Comparison of ENCODE assay signal across 8 cellular contexts in genomic region chr5:142783601-142784291, GRCh38. TPM values are rescaled to one million over a fixed set of nuclear protein-coding genes. Genes with fewer than 3 reads are reported as not detected.
DNase-seq lines count a peak whose midpoint lies in the region; ATAC-seq, FAIRE-seq and TF ChIP-seq lines count a peak whose summit lies in the region.

No MANE protein-coding gene starts in this region.

- intact Hi-C loops in Right ventricle myocardium inferior (cut with DNase I) (no loop called here), cardiac septum (cut with DNase I) (loop anchor here (5.0 kb wide), 1 partner anchor 34 kb away; no protein-coding TSS in a partner anchor), GM12878 (cut with micrococcal nuclease; ENCODE audit: unreplicated experiment) (no loop called here)

- peak overlapping the region; percentile 38 for H2AK5ac ChIP-seq in mesenchymal stem cell (ENCODE audit: low read length, severe bottlenecking)

- no peaks in the 10 kb centered on the region for H4K20me1 ChIP-seq in GM12878 (ENCODE audit: control insufficient read depth, insufficient read depth)

- H3K9ac ChIP-seq in GM12878 (ENCODE audit: control insufficient read depth, insufficient read depth, low read length): no peak overlapping the region
- H3K9ac ChIP-seq in mesenchymal stem cell (ENCODE audit: low read length): peak overlapping the region; percentile 48
- H3K9ac ChIP-seq in stomach smooth muscle (ENCODE audit: low read length in 2 of 2): peak overlapping the region; percentile 18 to 51

- no peak for TF ChIP-seq EP300 in GM12878 (IDR thresholded peaks at IDR 0.05; ENCODE audit: borderline replicate concordance in 1 of 2, control insufficient read depth in 1 of 2, low read depth in 2 of 2, low read length in 2 of 2)

- RAD21 ChIA-PET in GM12878 (lab: Charles Lee; ENCODE audit: unreplicated experiment): interaction anchor here (0.9 to 1.6 kb wide), 4 partner anchors 40 to 87 kb away, joined by 3 to 5 read pairs (median 4); no protein-coding TSS in a partner anchor

- peak overlapping the region in 1 of 2 experiments; percentile 13 for H3K14ac ChIP-seq in mesenchymal stem cell (ENCODE audit: low read length in 2 of 2)

- FAIRE-seq in GM12878 (lab: Jason Lieb, UNC): no peak
- FAIRE-seq in frontal cortex (lab: Jason Lieb, UNC): no peak

- in situ Hi-C loops in GM12878 (cut with MboI): no loop called here

- H3K4me1 ChIP-seq in GM12878 (ENCODE audit: control insufficient read depth, insufficient read depth, low read length) (peaks cover 8% of the 10 kb centered on the region; the same call in 1 of the 2 replicates), mesenchymal stem cell (ENCODE audit: control insufficient read depth, insufficient read depth, low read depth, low read length) (peaks cover 20% of the 10 kb centered on the region), stomach smooth muscle (ENCODE audit: control insufficient read depth, insufficient read depth, low read length) (peaks cover 37% of the 10 kb centered on the region)

- H4K8ac ChIP-seq in mesenchymal stem cell (ENCODE audit: low read length): no peak overlapping the region

- H3K4ac ChIP-seq in mesenchymal stem cell (ENCODE audit: low read depth in 1 of 2, low read length in 2 of 2): no peak overlapping the region

- ATAC-seq in Right ventricle myocardium inferior (peak; percentile 51), HG03558 (IDR thresholded peaks at IDR 0.05; ENCODE audit: extremely low read depth, unreplicated experiment) (peak; percentile 85), GM12878 (peak; percentile 90)

- CTCF ChIA-PET in GM12878 (lab: Yijun Ruan, JAX): interaction anchor here (1.1 to 2.7 kb wide), 4 partner anchors 16 to 105 kb away, joined by 3 to 9 read pairs (median 4); no protein-coding TSS in a partner anchor

- SMC1A ChIA-PET in GM12878 (lab: Charles Lee; ENCODE audit: uncharacterized antibody, unreplicated experiment): interaction anchor here (1.0 to 1.3 kb wide), 3 partner anchors 35 to 83 kb away, joined by 3 read pairs; no protein-coding TSS in a partner anchor

- H3K18ac ChIP-seq in mesenchymal stem cell (ENCODE audit: low read depth in 1 of 2, low read length in 2 of 2): no peak overlapping the region

- no TSS peak for BruUV-seq in GM12878 (replicated peaks; lab: Mats Ljungman, UMichigan)

- H3K4me2 ChIP-seq in GM12878 (ENCODE audit: control insufficient read depth, insufficient read depth) (no peak overlapping the region), mesenchymal stem cell (ENCODE audit: low read length, poor library complexity, severe bottlenecking) (no peak overlapping the region)

- TF ChIP-seq RAD21 in GM12878 (IDR thresholded peaks at IDR 0.05; ENCODE audit: insufficient read depth, low read depth, low read length): no peak

- TF ChIP-seq POLR2A in GM12878 (IDR thresholded peaks at IDR 0.05; ENCODE audit: low read depth, low read length): no peak

- WGBS in GM12878 (ENCODE audit: insufficient coverage, insufficient replicate concordance, low lambda C conversion rate, missing lambda C conversion rate): 21% methylated on average over 9 of the region's 9 CpGs
- WGBS in mesenchymal stem cell: 69% methylated on average over 9 of the region's 9 CpGs

- H3K9me3 ChIP-seq in GM12878 (replicated peaks; ENCODE audit: control insufficient read depth, insufficient read depth, low read length): no peaks in the 10 kb centered on the region
- H3K9me3 ChIP-seq in mesenchymal stem cell (ENCODE audit: control insufficient read depth, low read length): no peaks in the 10 kb centered on the region
- H3K9me3 ChIP-seq in stomach smooth muscle (ENCODE audit: control insufficient read depth in 2 of 2, low read length in 2 of 2): no peaks in the 10 kb centered on the region

- no peak overlapping the region for H2BK5ac ChIP-seq in mesenchymal stem cell (ENCODE audit: low read depth, low read length, poor library complexity, severe bottlenecking)

- no peak overlapping the region for H2BK12ac ChIP-seq in mesenchymal stem cell (ENCODE audit: low read length in 2 of 2)

- H3K27me3 ChIP-seq in GM12878 (replicated peaks in 1 of 2; ENCODE audit: control insufficient read depth in 2 of 2, insufficient read depth in 2 of 2, low read length in 1 of 2) (no peaks in the 10 kb centered on the region), mesenchymal stem cell (ENCODE audit: control insufficient read depth in 1 of 2, insufficient read depth in 1 of 2, low read length in 2 of 2) (no peaks in the 10 kb centered on the region), stomach smooth muscle (ENCODE audit: control insufficient read depth in 1 of 2, insufficient read depth in 2 of 2, low read length in 2 of 2) (no peaks in the 10 kb centered on the region)

- H3K79me2 ChIP-seq in GM12878 (ENCODE audit: control insufficient read depth, insufficient read depth, low read length): no peaks in the 10 kb centered on the region

- H4K91ac ChIP-seq in mesenchymal stem cell (ENCODE audit: low read length): no peak overlapping the region

- no peak overlapping the region for H3K4me3 ChIP-seq in GM12878
- H3K4me3 ChIP-seq in mesenchymal stem cell (ENCODE audit: insufficient read depth in 1 of 2, low read depth in 1 of 2, low read length in 2 of 2): peak overlapping the region in 1 of 2 experiments; percentile 52
- H3K4me3 ChIP-seq in stomach smooth muscle (ENCODE audit: low read length in 2 of 2): peak overlapping the region in 1 of 2 donors; percentile 47

- DNase-seq in Right ventricle myocardium inferior (ENCODE audit: missing footprints) (no peak), cardiac septum (ENCODE audit: low spot score) (no peak), GM12878 (ENCODE audit: low read depth, low spot score) (peak; percentile 52), mesenchymal stem cell (peak; percentile 10), frontal cortex (ENCODE audit: low spot score in 2 of 2) (no peak), NCI-H2029 treated with DMSO at 0.1 percent for 48 hours (lab: John Stamatoyannopoulos, UW) (no peak)

- H3K79me1 ChIP-seq in mesenchymal stem cell (replicated peaks; ENCODE audit: low read length, poor library complexity, severe bottlenecking): peaks cover 25% of the 10 kb centered on the region

- POLR2A ChIA-PET in GM12878 (lab: Charles Lee): interaction anchor here (1.4 kb wide), 1 partner anchor 13 kb away, joined by 4 read pairs; the partner anchor contains the start of gene ARHGAP26

- H3K23ac ChIP-seq in mesenchymal stem cell (ENCODE audit: low read length in 2 of 2): no peak overlapping the region

- H3K36me3 ChIP-seq in GM12878 (ENCODE audit: control insufficient read depth in 2 of 2, insufficient read depth in 2 of 2, low read length in 1 of 2): no peaks in the 10 kb centered on the region
- no peaks in the 10 kb centered on the region for H3K36me3 ChIP-seq in mesenchymal stem cell (ENCODE audit: control insufficient read depth in 1 of 2, insufficient read depth in 2 of 2, low read depth in 1 of 2, low read length in 2 of 2)
- H3K36me3 ChIP-seq in stomach smooth muscle (ENCODE audit: control insufficient read depth in 2 of 2, insufficient read depth in 2 of 2, low read length in 2 of 2): no peaks in the 10 kb centered on the region

- H3K27ac ChIP-seq in GM12878 (ENCODE audit: control insufficient read depth, insufficient read depth) (no peak overlapping the region), mesenchymal stem cell (ENCODE audit: low read length, poor library complexity, severe bottlenecking) (no peak overlapping the region), stomach smooth muscle (ENCODE audit: low read length) (peak overlapping the region; percentile 31)

- H2AFZ ChIP-seq in GM12878 (ENCODE audit: control insufficient read depth, low read depth, low read length) (no peak overlapping the region), mesenchymal stem cell (ENCODE audit: low read depth, low read length) (no peak overlapping the region)

- no peak for TF ChIP-seq CTCF in GM12878 (IDR thresholded peaks at IDR 0.05 in 2 of 3, conservative IDR thresholded peaks at IDR 0.05 in 1 of 3; ENCODE audit: control insufficient read depth in 2 of 3, extremely low read depth in 1 of 3, insufficient read depth in 1 of 3, low read depth in 3 of 3, low read length in 3 of 3)

- no peak overlapping the region for H2BK120ac ChIP-seq in mesenchymal stem cell (ENCODE audit: low read depth, low read length)

- H2BK15ac ChIP-seq in mesenchymal stem cell (ENCODE audit: low read depth, poor library complexity, severe bottlenecking): no peak overlapping the region

TF ChIP-seq in GM12878, 131 proteins besides CTCF, POLR2A, EP300 and RAD21:
- TF ChIP-seq PAX5 (IDR thresholded peaks at IDR 0.05; ENCODE audit: borderline replicate concordance, low read depth, low read length) (0 out of 2 replicates have a peak, but pooled peaks have one; percentile 28), WRNIP1 (IDR thresholded peaks at IDR 0.05; ENCODE audit: borderline replicate concordance, low read depth, low read length) (no peak), BCL11A (IDR thresholded peaks at IDR 0.05; ENCODE audit: low read depth, low read length) (peak; percentile 16; the same call in 1 of the 2 replicates), JUND (IDR thresholded peaks at IDR 0.05; ENCODE audit: low read depth, low read length) (0 out of 2 replicates have a peak, but pooled peaks have one; percentile 12), BHLHE40 (IDR thresholded peaks at IDR 0.05; ENCODE audit: borderline replicate concordance in 1 of 2, low read depth in 2 of 2, low read length in 1 of 2) (0 out of 4 replicates have a peak, but pooled peaks of 1 of the 2 experiments have one; percentile 7)
TF ChIP-seq in GM12878: peak in this region for 4.

RNA-seq across cellular contexts. Expression of gene ARHGAP26, which starts 13.6 kb away (rescaled TPM):
- total RNA-seq in Right ventricle myocardium inferior: 29.8 TPM
- total RNA-seq in cardiac septum: 32.0 TPM
- 84.5 and 89.8 TPM in 2 replicates for total RNA-seq in GM12878 (2013; cell fraction: nucleolus; rRNA removed)
- total RNA-seq in GM12878 (2014; rRNA removed): 17.4 and 17.8 TPM in 2 replicates
- total RNA-seq in GM12878 (2014; rRNA removed; fragmentation: Illumina TruSeq; extraction: Trizol): 17.4 and 19.3 TPM in 2 replicates
- 16.5 and 22.6 TPM in 2 replicates for total RNA-seq in GM12878 (2021)
- 5.5 TPM for polyA plus RNA-seq in GM12878 (2011; ENCODE audit: low read depth)
- 40.0 and 41.5 TPM in 2 replicates for polyA plus RNA-seq in GM12878 (2011; rRNA removed)
- 35.6 and 39.3 TPM in 2 replicates for polyA plus RNA-seq in GM12878 (2011; cell fraction: cytosol; rRNA removed)
- 62.4 and 90.1 TPM in 2 replicates for polyA plus RNA-seq in GM12878 (2011; cell fraction: nucleus; rRNA removed)
- 7.6 and 12.2 TPM in 2 replicates for polyA plus RNA-seq in GM12878 (2012)
- 18.2 and 19.4 TPM in 2 replicates for polyA plus RNA-seq in GM12878 (2014; fragmentation: Illumina TruSeq; extraction: Trizol)
- 1 to 10 TPM; 9.4 to 9.8 TPM for polyA plus RNA-seq in GM12878 (2014; fragmentation: Nextera tagmentation; extraction: Ambion mirVana)
- polyA plus RNA-seq in GM12878 (2014; rRNA removed): 9.5 and 10.2 TPM in 2 replicates
- polyA plus RNA-seq in GM12878 (2016; fragmentation: Nextera tagmentation; extraction: Ambion mirVana): 10 to 100 TPM; 22.5 to 24.3 TPM
- 119 and 147 TPM in 2 replicates for polyA minus RNA-seq in GM12878 (2011; rRNA and poly(A)+ RNA removed)
- 18.4 and 29.0 TPM in 2 replicates for polyA minus RNA-seq in GM12878 (2011; cell fraction: cytosol; rRNA and poly(A)+ RNA removed)
- polyA minus RNA-seq in GM12878 (2011; cell fraction: nucleus; rRNA and poly(A)+ RNA removed): 255 and 393 TPM in 2 replicates
- 0.86 TPM for polyA plus RNA-seq in mesenchymal stem cell (2013, experiment 1 of 2)
- polyA plus RNA-seq in mesenchymal stem cell (2013, experiment 2 of 2): 1.0 TPM
- total RNA-seq in frontal cortex: 7.3 TPM

Comparison
In these comparisons a context has a peak if more than half of its experiments do, and no peak if none do; other contexts are left out.
1. DNase-seq: peak in GM12878 (single experiment) and mesenchymal stem cell (single experiment); none in Right ventricle myocardium inferior (single experiment), cardiac septum (single experiment), frontal cortex (0 of 2) and NCI-H2029 treated with DMSO at 0.1 percent for 48 hours (single experiment).
2. Peak in every context shown above with its lines, with median percentiles within 50 percentile points of each other: ATAC-seq.